Comparison of ENCODE assay signal across 7 cellular contexts in the genomic region with DNA sequence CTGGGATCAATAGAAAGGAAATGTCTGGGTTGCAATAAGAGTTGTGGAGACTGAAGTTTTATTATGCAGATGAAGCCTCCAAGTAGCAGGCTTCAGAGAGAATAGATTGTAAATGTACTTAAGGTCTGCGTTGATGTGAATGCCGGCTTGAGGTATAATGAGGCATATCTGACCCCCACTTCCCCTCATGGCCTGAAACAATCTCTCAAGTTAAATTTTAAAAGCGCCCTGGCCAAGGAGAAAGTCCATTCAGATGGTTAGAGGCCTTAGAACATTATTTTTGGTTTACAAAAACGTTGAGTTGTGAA. TPM values are rescaled to one million over a fixed set of nuclear protein-coding genes. Genes with fewer than 3 reads are reported as not detected.
A peak's percentile ranks its signal among the peaks of the same experiment; 100 is the strongest.
DNase-seq lines count a peak whose midpoint lies in the region; ATAC-seq and TF ChIP-seq lines count a peak whose summit lies in the region.

No MANE protein-coding gene starts in this region.

- intact Hi-C loops in left ventricle myocardium superior (cut with micrococcal nuclease) = no loop called here

- H4K20me1 ChIP-seq in GM23338 (replicated peaks; ENCODE audit: insufficient read depth) = no peaks in the 10 kb centered on the region

- H3K27me3 Mint-ChIP-seq in GM23338 (ENCODE audit: insufficient read depth, low read depth, poor library complexity) = peaks cover 4% of the 10 kb centered on the region
- H3K27me3 Mint-ChIP-seq in stimulated activated memory B cell treated with anti-CD40 and anti-IgM and Interleukin-4, amounts not matched to agents 10 μg/mL and 1 μg/mL and 100 μg/mL, for 72 hours = no peaks in the 10 kb centered on the region

- H3K9me3 Mint-ChIP-seq in GM23338 = no peaks in the 10 kb centered on the region
- H3K9me3 Mint-ChIP-seq in stimulated activated memory B cell treated with anti-CD40 and anti-IgM and Interleukin-4, amounts not matched to agents 10 μg/mL and 1 μg/mL and 100 μg/mL, for 72 hours = no peaks in the 10 kb centered on the region

- H3K36me3 Mint-ChIP-seq in GM23338 (ENCODE audit: low read depth) = no peaks in the 10 kb centered on the region; the same call in 2 of the 3 replicates
- no peaks in the 10 kb centered on the region for H3K36me3 Mint-ChIP-seq in stimulated activated memory B cell treated with anti-CD40 and anti-IgM and Interleukin-4, amounts not matched to agents 10 μg/mL and 1 μg/mL and 100 μg/mL, for 72 hours

- no peaks in the 10 kb centered on the region for H3K36me3 ChIP-seq in GM23338 (ENCODE audit: insufficient read depth)

- peak overlapping the region; percentile 88 for H3K27ac Mint-ChIP-seq in GM23338
- peak overlapping the region; percentile 99 for H3K27ac Mint-ChIP-seq in stimulated activated memory B cell treated with anti-CD40 and anti-IgM and Interleukin-4, amounts not matched to agents 10 μg/mL and 1 μg/mL and 100 μg/mL, for 72 hours

- no peaks in the 10 kb centered on the region for H3K9me2 ChIP-seq in GM23338 (ENCODE audit: insufficient read depth)

- H3K79me2 ChIP-seq in GM23338 (replicated peaks; ENCODE audit: insufficient read depth) = peaks cover 40% of the 10 kb centered on the region

- H3K4me1 Mint-ChIP-seq in GM23338 = peaks cover 40% of the 10 kb centered on the region
- H3K4me1 Mint-ChIP-seq in stimulated activated memory B cell treated with anti-CD40 and anti-IgM and Interleukin-4, amounts not matched to agents 10 μg/mL and 1 μg/mL and 100 μg/mL, for 72 hours = peaks cover 64% of the 10 kb centered on the region

- DNase-seq in GM23338 (ENCODE audit: low spot score) (no peak), left ventricle myocardium superior (no peak), COLO829 (ENCODE audit: low spot score) (no peak)

- peak overlapping the region; percentile 63 for H3K4me3 ChIP-seq in GM23338

- no peak overlapping the region for H2AFZ ChIP-seq in GM23338

- H3K4me3 Mint-ChIP-seq in GM23338 = peak overlapping the region; percentile 82
- peak overlapping the region; percentile 76 for H3K4me3 Mint-ChIP-seq in stimulated activated memory B cell treated with anti-CD40 and anti-IgM and Interleukin-4, amounts not matched to agents 10 μg/mL and 1 μg/mL and 100 μg/mL, for 72 hours

- ATAC-seq in GM23338 (peak; percentile 25), SK-N-SH treated with all-trans-retinoic acid at 6 μM for 48 hours (peak; percentile 17), left ventricle myocardium superior (peak; percentile 1), HG03571 (IDR thresholded peaks at IDR 0.05; ENCODE audit: unreplicated experiment) (no peak), HG02623 (IDR thresholded peaks at IDR 0.05; ENCODE audit: unreplicated experiment) (no peak)
- ATAC-seq in stimulated activated memory B cell treated with anti-CD40 and anti-IgM and Interleukin-4, amounts not matched to agents 10 μg/mL and 1 μg/mL and 100 μg/mL, for 72 hours = peak; percentile 32

- H3K27me3 ChIP-seq in GM23338 (ENCODE audit: insufficient read depth) = no peaks in the 10 kb centered on the region

- H3F3A ChIP-seq in GM23338 (replicated peaks; ENCODE audit: low read depth) = 0 out of 2 replicates have a peak, but pooled peaks cover 16% of the 10 kb centered on the region

- H3K4me2 ChIP-seq in GM23338 = peak overlapping the region; percentile 91

- peak overlapping the region; percentile 91 for H3K27ac ChIP-seq in GM23338 (ENCODE audit: low read depth)

- TF ChIP-seq CTCF in GM23338 (conservative IDR thresholded peaks at IDR 0.05; ENCODE audit: low read depth in 2 of 2) = no peak

- H3K4me1 ChIP-seq in GM23338 (ENCODE audit: insufficient read depth) = peaks cover 57% of the 10 kb centered on the region

TF ChIP-seq in GM23338, 12 proteins besides CTCF, POLR2A, EP300 and RAD21 (continues in another document):
- TF ChIP-seq STAT1 (IDR thresholded peaks at IDR 0.05; ENCODE audit: unreplicated experiment) = no peak

TF ChIP-seq in SK-N-SH treated with all-trans-retinoic acid at 6 μM for 48 hours, 23 proteins besides CTCF, POLR2A, EP300 and RAD21:
- no peak for TF ChIP-seq OSR1 (CRISPR knock-in tag; IDR thresholded peaks at IDR 0.05)
- TF ChIP-seq CSDC2 (CRISPR knock-in tag; IDR thresholded peaks at IDR 0.05) = no peak
- TF ChIP-seq ZNF565 (CRISPR knock-in tag; conservative IDR thresholded peaks at IDR 0.05; ENCODE audit: low read depth) = no peak
- no peak for TF ChIP-seq ZNF70 (CRISPR knock-in tag; IDR thresholded peaks at IDR 0.05)
- TF ChIP-seq, protein P1, sequence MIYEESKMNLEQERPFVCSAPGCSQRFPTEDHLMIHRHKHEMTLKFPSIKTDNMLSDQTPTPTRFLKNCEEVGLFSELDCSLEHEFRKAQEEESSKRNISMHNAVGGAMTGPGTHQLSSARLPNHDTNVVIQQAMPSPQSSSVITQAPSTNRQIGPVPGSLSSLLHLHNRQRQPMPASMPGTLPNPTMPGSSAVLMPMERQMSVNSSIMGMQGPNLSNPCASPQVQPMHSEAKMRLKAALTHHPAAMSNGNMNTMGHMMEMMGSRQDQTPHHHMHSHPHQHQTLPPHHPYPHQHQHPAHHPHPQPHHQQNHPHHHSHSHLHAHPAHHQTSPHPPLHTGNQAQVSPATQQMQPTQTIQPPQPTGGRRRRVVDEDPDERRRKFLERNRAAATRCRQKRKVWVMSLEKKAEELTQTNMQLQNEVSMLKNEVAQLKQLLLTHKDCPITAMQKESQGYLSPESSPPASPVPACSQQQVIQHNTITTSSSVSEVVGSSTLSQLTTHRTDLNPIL (CRISPR knock-in tag; IDR thresholded peaks at IDR 0.05; ENCODE audit: low read depth) = no peak
- TF ChIP-seq PPARA (CRISPR knock-in tag; IDR thresholded peaks at IDR 0.05; ENCODE audit: borderline replicate concordance) = no peak
- TF ChIP-seq, protein P2, sequence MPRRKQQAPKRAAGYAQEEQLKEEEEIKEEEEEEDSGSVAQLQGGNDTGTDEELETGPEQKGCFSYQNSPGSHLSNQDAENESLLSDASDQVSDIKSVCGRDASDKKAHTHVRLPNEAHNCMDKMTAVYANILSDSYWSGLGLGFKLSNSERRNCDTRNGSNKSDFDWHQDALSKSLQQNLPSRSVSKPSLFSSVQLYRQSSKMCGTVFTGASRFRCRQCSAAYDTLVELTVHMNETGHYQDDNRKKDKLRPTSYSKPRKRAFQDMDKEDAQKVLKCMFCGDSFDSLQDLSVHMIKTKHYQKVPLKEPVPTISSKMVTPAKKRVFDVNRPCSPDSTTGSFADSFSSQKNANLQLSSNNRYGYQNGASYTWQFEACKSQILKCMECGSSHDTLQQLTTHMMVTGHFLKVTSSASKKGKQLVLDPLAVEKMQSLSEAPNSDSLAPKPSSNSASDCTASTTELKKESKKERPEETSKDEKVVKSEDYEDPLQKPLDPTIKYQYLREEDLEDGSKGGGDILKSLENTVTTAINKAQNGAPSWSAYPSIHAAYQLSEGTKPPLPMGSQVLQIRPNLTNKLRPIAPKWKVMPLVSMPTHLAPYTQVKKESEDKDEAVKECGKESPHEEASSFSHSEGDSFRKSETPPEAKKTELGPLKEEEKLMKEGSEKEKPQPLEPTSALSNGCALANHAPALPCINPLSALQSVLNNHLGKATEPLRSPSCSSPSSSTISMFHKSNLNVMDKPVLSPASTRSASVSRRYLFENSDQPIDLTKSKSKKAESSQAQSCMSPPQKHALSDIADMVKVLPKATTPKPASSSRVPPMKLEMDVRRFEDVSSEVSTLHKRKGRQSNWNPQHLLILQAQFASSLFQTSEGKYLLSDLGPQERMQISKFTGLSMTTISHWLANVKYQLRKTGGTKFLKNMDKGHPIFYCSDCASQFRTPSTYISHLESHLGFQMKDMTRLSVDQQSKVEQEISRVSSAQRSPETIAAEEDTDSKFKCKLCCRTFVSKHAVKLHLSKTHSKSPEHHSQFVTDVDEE (CRISPR knock-in tag; IDR thresholded peaks at IDR 0.05) = no peak
- no peak for TF ChIP-seq CSRNP3 (CRISPR knock-in tag; IDR thresholded peaks at IDR 0.05)
- TF ChIP-seq GLIS3 (CRISPR knock-in tag; IDR thresholded peaks at IDR 0.05) = no peak
- no peak for TF ChIP-seq TOX (CRISPR knock-in tag; IDR thresholded peaks at IDR 0.05; ENCODE audit: borderline replicate concordance)
- no peak for TF ChIP-seq POU6F1 (CRISPR knock-in tag; IDR thresholded peaks at IDR 0.05; ENCODE audit: borderline replicate concordance, low read depth)
TF ChIP-seq in SK-N-SH treated with all-trans-retinoic acid at 6 μM for 48 hours: peak in this region for 0.

RNA-seq across cellular contexts. Expression of gene HIGD1C, which starts 28.3 kb away (rescaled TPM):
- not detected in 2 replicates for total RNA-seq in GM23338 (2014; rRNA removed; shearing (Covaris generic))
- not detected in 2 replicates for polyA plus RNA-seq in GM23338 (2016; fragmentation: Nextera tagmentation; extraction: Ambion mirVana)
- total RNA-seq in left ventricle myocardium superior = not detected

Comparison
In these comparisons a context has a peak if more than half of its experiments do, and no peak if none do; other contexts are left out.
1. ATAC-seq: peak in GM23338 (single experiment), SK-N-SH treated with all-trans-retinoic acid at 6 μM for 48 hours (single experiment), left ventricle myocardium superior (single experiment) and stimulated activated memory B cell treated with anti-CD40 and anti-IgM and Interleukin-4, amounts not matched to agents 10 μg/mL and 1 μg/mL and 100 μg/mL, for 72 hours (single experiment); none in HG03571 (single experiment) and HG02623 (single experiment).